Comparison of ENCODE assay signal across 25 cellular contexts in the genomic region with DNA sequence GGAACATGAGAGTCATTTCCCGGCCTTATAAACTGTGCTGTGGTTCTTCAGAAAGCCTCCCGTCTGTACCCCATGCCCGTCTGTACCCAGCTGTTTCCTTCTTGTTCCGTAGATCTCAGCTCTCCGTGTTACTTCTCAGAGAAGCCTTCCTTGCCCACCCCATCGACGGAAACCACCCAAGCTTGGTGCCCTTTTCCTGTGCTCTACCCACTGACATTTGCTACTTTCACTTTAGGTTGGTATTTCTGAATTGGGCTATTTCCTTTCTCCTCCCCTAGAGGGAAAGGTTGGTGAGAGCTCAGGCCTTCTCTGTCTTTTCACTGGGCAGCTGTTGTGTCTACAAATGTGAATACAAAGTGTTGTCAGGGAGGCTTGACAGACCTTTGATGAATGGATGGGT.
"Had no signal": no experiment of that assay in that cellular context is flagged by ENCODE, and none has a peak within 500 bp of the region (broad histone marks: within the 10 kb centered on the region; RNA-seq: fewer than 3 reads in every experiment).

No MANE protein-coding gene starts in this region.

- ATAC-seq: activated CD4-positive, alpha-beta T cell treated with anti-CD3 and anti-CD28 coated beads for 36 hours; activated T-cell treated with anti-CD3 and anti-CD28 coated beads, Interleukin-2, amount 50 U/mL, for 4 hours; esophagus mucosa; left lung; naive thymus-derived CD4-positive, alpha-beta T cell; sciatic nerve had no signal

- H3K9me3 ChIP-seq: left lung had no signal

- FAIRE-seq: astrocyte, colon, endothelial cell of umbilical vein, small intestine had no signal

- H3K27me3 ChIP-seq: left lung, neural progenitor cell had no signal

- H3K4me3 ChIP-seq: left lung, lung, neural progenitor cell had no signal

- H3K36me3 ChIP-seq: left lung, neural progenitor cell had no signal

- H3K4me2 ChIP-seq: neural progenitor cell had no signal

- H3K4me1 Mint-ChIP-seq: activated B cell treated with CpG ODN at 0.5 μM for 24 hours; activated CD4-positive, alpha-beta T cell treated with anti-CD3 and anti-CD28 coated beads for 36 hours; activated naive CD8-positive, alpha-beta T cell treated with anti-CD3 and anti-CD28 coated beads for 36 hours; central memory CD8-positive, alpha-beta T cell; immature natural killer cell; naive thymus-derived CD4-positive, alpha-beta T cell; neural progenitor cell had no signal

- H3K27ac Mint-ChIP-seq: activated B cell treated with CpG ODN at 0.5 μM for 24 hours; activated CD4-positive, alpha-beta T cell treated with anti-CD3 and anti-CD28 coated beads for 36 hours; activated naive CD8-positive, alpha-beta T cell treated with anti-CD3 and anti-CD28 coated beads for 36 hours; activated T-helper 2 cell treated with anti-CD3 and anti-CD28 coated beads, Interferon-gamma antibody, Interleukin-2, Interleukin-4, amounts not matched to agents 10 μg/mL and 5 μg/mL and 100 μg/mL, durations not matched to agents 14 hours and 24 hours and 36 hours; immature natural killer cell; naive thymus-derived CD4-positive, alpha-beta T cell; neural progenitor cell had no signal

- H3K9ac ChIP-seq: neural progenitor cell had no signal

- H3K36me3 Mint-ChIP-seq: neural progenitor cell had no signal

- H3K4me3 Mint-ChIP-seq: activated B cell treated with CpG ODN at 0.5 μM for 24 hours; activated CD4-positive, alpha-beta T cell treated with anti-CD3 and anti-CD28 coated beads for 36 hours; activated naive CD8-positive, alpha-beta T cell treated with anti-CD3 and anti-CD28 coated beads for 36 hours; activated T-cell treated with anti-CD3 and anti-CD28 coated beads, Interleukin-2, amount 50 U/mL, for 4 hours; central memory CD8-positive, alpha-beta T cell; immature natural killer cell; naive thymus-derived CD4-positive, alpha-beta T cell; neural progenitor cell had no signal

- H3K4me1 ChIP-seq: left lung, neural progenitor cell had no signal

- H2AFZ ChIP-seq: neural progenitor cell had no signal

- DNase-seq: activated B cell treated with CpG ODN at 0.5 μM for 24 hours; activated CD4-positive, alpha-beta T cell treated with anti-CD3 and anti-CD28 coated beads for 36 hours; activated CD4-positive, alpha-beta T cell treated with anti-CD3 and anti-CD28 coated beads, Interleukin-2, amount 50 U/mL, for 4 hours; activated CD8-positive, alpha-beta memory T cell treated with anti-CD3 and anti-CD28 coated beads, Interleukin-2, amount 50 U/mL, for 48 hours; activated naive CD4-positive, alpha-beta T cell; activated naive CD8-positive, alpha-beta T cell treated with anti-CD3 and anti-CD28 coated beads for 36 hours; activated T-cell treated with anti-CD3 and anti-CD28 coated beads, Interleukin-2, amount 50 U/mL, for 4 hours; effector memory CD4-positive, alpha-beta T cell; foreskin melanocyte; immature natural killer cell; left lung; naive thymus-derived CD4-positive, alpha-beta T cell; small intestine; stimulated activated CD4-positive, alpha-beta T cell treated with anti-CD3 and anti-CD28 coated beads, Interleukin-2, amount 100 ng/mL, for 24 hours; stimulated activated naive CD4-positive, alpha-beta T cell; T-helper 9 cell had no signal

- H3K27me3 Mint-ChIP-seq: activated B cell treated with CpG ODN at 0.5 μM for 24 hours; activated CD4-positive, alpha-beta T cell treated with anti-CD3 and anti-CD28 coated beads for 36 hours; activated naive CD8-positive, alpha-beta T cell treated with anti-CD3 and anti-CD28 coated beads for 36 hours; central memory CD8-positive, alpha-beta T cell; naive thymus-derived CD4-positive, alpha-beta T cell had no signal

- H3K27ac ChIP-seq: left lung, neural progenitor cell had no signal
